In genomic region chr2:238132463-238133450, GRCh38 we compare ENCODE assay signal across 13 cellular contexts. TPM values are rescaled to one million over a fixed set of nuclear protein-coding genes. Genes with fewer than 3 reads are reported as not detected.
A peak's percentile ranks its signal among the peaks of the same experiment; 100 is the strongest.
DNase-seq lines count a peak whose midpoint lies in the region; ATAC-seq and TF ChIP-seq lines count a peak whose summit lies in the region.
"Had no signal": no experiment of that assay in that cellular context is flagged by ENCODE, and none has a peak within 500 bp of the region (broad histone marks: within the 10 kb centered on the region; RNA-seq: fewer than 3 reads in every experiment).

No MANE protein-coding gene starts in this region.

- H3K23ac ChIP-seq in neuronal stem cell (ENCODE audit: low read depth, low read length, poor library complexity), result no peak overlapping the region

- no peak overlapping the region for H4K8ac ChIP-seq in neuronal stem cell (ENCODE audit: low read depth, low read length)

- H3K27ac ChIP-seq in right lobe of liver, result no peak overlapping the region
- no peak overlapping the region for H3K27ac ChIP-seq in neuronal stem cell (replicated peaks; ENCODE audit: low read length)

- intact Hi-C loops in right lobe of liver (cut with DNase I), result no loop called here

- 79% methylated on average over 11 of the region's 23 CpGs for WGBS in right lobe of liver (ENCODE audit: insufficient coverage, low coverage, low lambda C conversion rate, missing lambda C conversion rate)
- WGBS in neuronal stem cell (ENCODE audit: extremely low coverage in 2 of 2, insufficient read length in 2 of 2, insufficient replicate concordance in 1 of 2), 2 donors, result no CpG with 5 or more reads among the region's 23 CpGs

- no peak overlapping the region for H4K91ac ChIP-seq in neuronal stem cell (ENCODE audit: low read depth, low read length, poor library complexity)

- no peaks in the 10 kb centered on the region for H3K27me3 Mint-ChIP-seq in chondrocyte (ENCODE audit: low read depth)
- H3K27me3 Mint-ChIP-seq: CD4-positive, alpha-beta T cell had no signal

- no peaks in the 10 kb centered on the region for H3K9me3 Mint-ChIP-seq in chondrocyte (ENCODE audit: low read depth)
- H3K9me3 Mint-ChIP-seq: CD4-positive, alpha-beta T cell had no signal

- H2BK120ac ChIP-seq in neuronal stem cell (ENCODE audit: low read depth, low read length), result peak overlapping the region; percentile 31

- no peak overlapping the region for H3K4me3 ChIP-seq in BE2C (ENCODE audit: low read depth, low read length)
- H3K4me3 ChIP-seq in right lobe of liver, result no peak overlapping the region
- no peak overlapping the region for H3K4me3 ChIP-seq in neuronal stem cell (ENCODE audit: low read length in 2 of 2)

- no peak overlapping the region for H3K27ac Mint-ChIP-seq in chondrocyte (ENCODE audit: unreplicated experiment)
- H3K27ac Mint-ChIP-seq: CD4-positive, alpha-beta T cell had no signal

- H3K4me2 ChIP-seq in neuronal stem cell (ENCODE audit: insufficient read depth, low read length, poor library complexity, severe bottlenecking), result no peak overlapping the region

- TF ChIP-seq CTCF in BE2C (IDR thresholded peaks at IDR 0.05; ENCODE audit: low read depth, low read length) (no peak), chondrocyte (IDR thresholded peaks at IDR 0.05) (no peak), right lobe of liver (IDR thresholded peaks at IDR 0.05) (no peak)

- peak overlapping the region; percentile 68 for H2AK5ac ChIP-seq in neuronal stem cell (ENCODE audit: low read depth, low read length)

- no peak overlapping the region for H3K9ac ChIP-seq in neuronal stem cell (ENCODE audit: low read depth, low read length, poor library complexity)

- H3K36me3 Mint-ChIP-seq in chondrocyte (ENCODE audit: low read depth), result no peaks in the 10 kb centered on the region

- H3K4me1 Mint-ChIP-seq in chondrocyte (ENCODE audit: low read depth), result peaks cover 2% of the 10 kb centered on the region

- H2BK12ac ChIP-seq in neuronal stem cell (ENCODE audit: low read length), result peak overlapping the region; percentile 16

- H3K27me3 ChIP-seq in BE2C, result no peaks in the 10 kb centered on the region
- no peaks in the 10 kb centered on the region for H3K27me3 ChIP-seq in right lobe of liver
- H3K27me3 ChIP-seq in neuronal stem cell (ENCODE audit: control insufficient read depth in 3 of 3, insufficient read depth in 3 of 3, low read depth in 1 of 3, low read length in 3 of 3), result peaks cover 0 to 10% (median 0%) of the 10 kb centered on the region in 3 experiments

- H2BK5ac ChIP-seq in neuronal stem cell (ENCODE audit: low read length), result peak overlapping the region; percentile 11

- H3K4me1 ChIP-seq in BE2C, result no peaks in the 10 kb centered on the region; the same call in 1 of the 2 replicates
- peaks cover 0 to 6% (median 0%) of the 10 kb centered on the region in 4 donors for H3K4me1 ChIP-seq in right lobe of liver
- H3K4me1 ChIP-seq in neuronal stem cell (ENCODE audit: control insufficient read depth in 2 of 2, insufficient read depth in 1 of 2, low read depth in 1 of 2, low read length in 2 of 2), result peaks cover 0 to 2% of the 10 kb centered on the region in 2 donors

- no peak for ATAC-seq in right lobe of liver
- no peak for ATAC-seq in HG03571 (IDR thresholded peaks at IDR 0.05; ENCODE audit: unreplicated experiment)
- no peak for ATAC-seq in GM18502 (IDR thresholded peaks at IDR 0.05; ENCODE audit: poor library complexity, unreplicated experiment)

- H3K9me3 ChIP-seq in BE2C (no peaks in the 10 kb centered on the region), right lobe of liver (no peaks in the 10 kb centered on the region), neuronal stem cell (replicated peaks in 1 of 2; ENCODE audit: control insufficient read depth in 2 of 2, insufficient read depth in 1 of 2, low read depth in 1 of 2, low read length in 2 of 2) (no peaks in the 10 kb centered on the region)

- peak overlapping the region; percentile 47 for H2BK15ac ChIP-seq in neuronal stem cell (ENCODE audit: low read length)

- H3K36me3 ChIP-seq in BE2C (no peaks in the 10 kb centered on the region), right lobe of liver (no peaks in the 10 kb centered on the region), neuronal stem cell (replicated peaks in 1 of 2; ENCODE audit: control insufficient read depth in 2 of 2, insufficient read depth in 2 of 2, low read length in 2 of 2) (no peaks in the 10 kb centered on the region)

- peak overlapping the region; percentile 13 for H2AFZ ChIP-seq in neuronal stem cell (ENCODE audit: low read length)

- peak overlapping the region; percentile 67 for H3K18ac ChIP-seq in neuronal stem cell (ENCODE audit: low read length)

- DNase-seq in BE2C (peak; percentile 22), chondrocyte (ENCODE audit: low spot score) (peak; percentile 78), right lobe of liver (peak in 2 of 3 donors; percentile 12 to 42), neuronal stem cell (ENCODE audit: low spot score) (no peak), nucleus accumbens (lab: John Stamatoyannopoulos, UW) (no peak), pons (ENCODE audit: low spot score) (no peak)
- DNase-seq: CD4-positive, alpha-beta T cell; NCI-H1930; NCI-H2171; NCI-H446; SIG-M5 had no signal

- H3K4ac ChIP-seq in neuronal stem cell (ENCODE audit: low read length), result no peak overlapping the region

- no peak overlapping the region for H3K14ac ChIP-seq in neuronal stem cell (ENCODE audit: low read length)

- no peak overlapping the region for H3K4me3 Mint-ChIP-seq in chondrocyte (ENCODE audit: unreplicated experiment)
- H3K4me3 Mint-ChIP-seq: CD4-positive, alpha-beta T cell had no signal

- H3K79me1 ChIP-seq in neuronal stem cell (ENCODE audit: low read depth, low read length), result peaks cover 2% of the 10 kb centered on the region

- no peak for TF ChIP-seq POLR2A in right lobe of liver (IDR thresholded peaks at IDR 0.05)

RNA-seq across cellular contexts. Expression of gene KLHL30, which starts 5.7 kb away (rescaled TPM):
- polyA plus RNA-seq in BE2C (2012; ENCODE audit: insufficient read depth, insufficient read length, low read depth), result 1.8 TPM
- total RNA-seq in chondrocyte, result 12.2 to 25.6 TPM (median 24.4 TPM) in 3 replicates
- total RNA-seq in right lobe of liver, result under 1 TPM in 4 of 6 experiments, not detected in 2; 0.04 to 0.19 (median 0.11) TPM
- polyA plus RNA-seq in neuronal stem cell (2013, experiment 1 of 2), result 0.06 TPM
- 0.07 TPM for polyA plus RNA-seq in neuronal stem cell (2013, experiment 2 of 2)
- total RNA-seq: CD4-positive, alpha-beta T cell had no signal

RNA-seq across cellular contexts. Expression of gene ERFE, which starts 26.0 kb away (rescaled TPM):
- 0.43 TPM for polyA plus RNA-seq in BE2C (2012; ENCODE audit: insufficient read depth, insufficient read length, low read depth)
- total RNA-seq in chondrocyte (1.8 to 10.3 TPM (median 9.4 TPM) in 3 replicates), right lobe of liver (1 to 10 TPM in 1 of 6 experiments, under 1 TPM in 2, not detected in 3; 0.27 to 1.4 (median 0.31) TPM)
- 0.43 TPM for polyA plus RNA-seq in neuronal stem cell (2013, experiment 1 of 2)
- 0.37 TPM for polyA plus RNA-seq in neuronal stem cell (2013, experiment 2 of 2)
- total RNA-seq: CD4-positive, alpha-beta T cell had no signal

RNA-seq across cellular contexts. Expression of gene ESPNL, which starts 32.6 kb away (rescaled TPM):
- 0.65 TPM for polyA plus RNA-seq in BE2C (2012; ENCODE audit: insufficient read depth, insufficient read length, low read depth)
- 0.07 to 0.17 TPM (median 0.15 TPM) in 3 replicates for total RNA-seq in chondrocyte
- total RNA-seq in right lobe of liver, result 1 to 10 TPM in 1 of 6 experiments, under 1 TPM in 5; 0.11 to 1.1 (median 0.50) TPM
- polyA plus RNA-seq in neuronal stem cell (2013, experiment 1 of 2), result 0.45 TPM
- 0.46 TPM for polyA plus RNA-seq in neuronal stem cell (2013, experiment 2 of 2)
- total RNA-seq: CD4-positive, alpha-beta T cell had no signal

Comparison
In these comparisons a context has a peak if more than half of its experiments do, and no peak if none do; other contexts are left out.
1. DNase-seq: peak in BE2C (single experiment), chondrocyte (single experiment) and right lobe of liver (2 of 3); none in neuronal stem cell (single experiment), nucleus accumbens (0 of 56) and pons (single experiment).
2. RNA of gene KLHL30, which starts 5.7 kb away (total RNA-seq): 12.2 to 25.6 TPM in chondrocyte; 0.04 to 0.19 TPM in right lobe of liver; every median in the first group is over 10 times any median in the second.